In the genomic region with DNA sequence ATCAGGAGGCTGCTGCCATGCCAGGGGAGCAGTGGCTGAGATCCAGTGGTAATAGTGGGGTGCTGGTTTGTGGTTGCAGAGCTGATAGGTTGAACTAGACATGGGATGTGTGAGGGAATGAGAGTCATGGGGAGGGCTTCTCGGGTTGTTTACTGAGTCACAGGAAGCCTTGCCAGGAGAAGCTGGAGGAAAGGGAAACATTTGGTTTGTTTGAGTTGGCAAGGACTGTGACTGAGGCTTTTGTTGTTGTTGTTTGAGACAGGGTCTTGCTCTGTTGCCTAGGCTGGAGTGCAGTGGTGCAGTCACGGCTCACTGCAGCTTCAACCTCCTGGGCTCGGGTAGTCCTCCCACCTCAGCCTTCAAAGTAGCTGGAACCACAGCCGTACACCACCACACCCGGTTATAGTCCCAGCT, we compare ENCODE assay signal across 11 cellular contexts. TPM values are rescaled to one million over a fixed set of nuclear protein-coding genes. Genes with fewer than 3 reads are reported as not detected.
A peak's percentile ranks its signal among the peaks of the same experiment; 100 is the strongest.
DNase-seq lines count a peak whose midpoint lies in the region; ATAC-seq and TF ChIP-seq lines count a peak whose summit lies in the region.
"Had no signal": no experiment of that assay in that cellular context is flagged by ENCODE, and none has a peak within 500 bp of the region (broad histone marks: within the 10 kb centered on the region; RNA-seq: fewer than 3 reads in every experiment).

No MANE protein-coding gene starts in this region.

- intact Hi-C loops in body of pancreas (cut with DNase I): no loop called here

- H3K4me3 Mint-ChIP-seq in HFFc6 (peak overlapping the region; percentile 83), immature natural killer cell (no peak overlapping the region)

- no peak overlapping the region for H3K27ac ChIP-seq in body of pancreas
- H3K27ac ChIP-seq: SK-N-MC had no signal

- H3K36me3 Mint-ChIP-seq in HFFc6 (ENCODE audit: low read depth) (peaks cover 58% of the 10 kb centered on the region), immature natural killer cell (peaks cover 30 to 66% (median 41%) of the 10 kb centered on the region in 3 donors)

- H3K9me3 Mint-ChIP-seq in HFFc6: peaks cover 3% of the 10 kb centered on the region; the same call in 1 of the 2 replicates
- H3K9me3 Mint-ChIP-seq in immature natural killer cell: no peaks in the 10 kb centered on the region

- H3K4me3 ChIP-seq in body of pancreas: no peak overlapping the region
- H3K4me3 ChIP-seq: SK-N-MC had no signal

- peak overlapping the region; percentile 99 for H3K27ac Mint-ChIP-seq in HFFc6
- peak overlapping the region in 2 of 6 donors; percentile 55 to 80 for H3K27ac Mint-ChIP-seq in immature natural killer cell

- no peaks in the 10 kb centered on the region for H3K9me3 ChIP-seq in body of pancreas

- peak; percentile 30 for ATAC-seq in body of pancreas
- ATAC-seq in HG02852 (IDR thresholded peaks at IDR 0.05; ENCODE audit: unreplicated experiment): no peak
- no peak for ATAC-seq in GM18867 (IDR thresholded peaks at IDR 0.05; ENCODE audit: unreplicated experiment)
- ATAC-seq in HG02973 (IDR thresholded peaks at IDR 0.05; ENCODE audit: unreplicated experiment): no peak

- H3K36me3 ChIP-seq in body of pancreas (replicated peaks in 1 of 2; ENCODE audit: insufficient read depth in 1 of 2, low read depth in 2 of 2): peaks cover 7 to 52% of the 10 kb centered on the region in 2 donors

- H3K27me3 Mint-ChIP-seq in HFFc6 (ENCODE audit: insufficient read depth) (no peaks in the 10 kb centered on the region; the same call in 1 of the 2 replicates), immature natural killer cell (ENCODE audit: low read depth in 3 of 3) (no peaks in the 10 kb centered on the region)

- TF ChIP-seq CTCF in HFFc6 (IDR thresholded peaks at IDR 0.05) (no peak), body of pancreas (IDR thresholded peaks at IDR 0.05) (no peak)

- peaks cover 36% of the 10 kb centered on the region for H3K4me1 Mint-ChIP-seq in HFFc6 (ENCODE audit: low read depth)
- peaks cover 0 to 1% of the 10 kb centered on the region in 2 donors for H3K4me1 Mint-ChIP-seq in immature natural killer cell

- TF ChIP-seq POLR2A in body of pancreas (IDR thresholded peaks at IDR 0.05): no peak

- H3K4me1 ChIP-seq in body of pancreas: peaks cover 6% of the 10 kb centered on the region

- DNase-seq in A172 (ENCODE audit: low spot score): peak; percentile 56
- peak; percentile 88 for DNase-seq in HFFc6
- peak in 2 of 4 donors; percentile 32 to 38 for DNase-seq in body of pancreas
- peak; percentile 97 for DNase-seq in kidney glomerular epithelial cell (lab: John Stamatoyannopoulos, UW)
- DNase-seq in immature natural killer cell: no peak
- DNase-seq: GF-D8; stimulated activated CD4-positive, alpha-beta T cell treated with anti-CD3 and anti-CD28 coated beads, Interleukin-2, amount 100 ng/mL, for 24 hours had no signal

- 51 to 61% methylated on average over 4 to 5 of the region's 5 CpGs for WGBS in body of pancreas, 2 donors

- H3K27me3 ChIP-seq in body of pancreas: no peaks in the 10 kb centered on the region

RNA-seq across cellular contexts. Expression of gene CABIN1, which starts 49.3 kb away (rescaled TPM):
- total RNA-seq in A172 (2014; rRNA removed; shearing (Covaris generic)): 11.3 and 11.5 TPM in 2 replicates
- total RNA-seq in HFFc6 (2021; fragmentation: NEBNext Ultra II Directional; extraction: Animal tissue kit (Norgen Biotek cat#: 25700)): 10 to 100 TPM; 39.0 to 54.1 (median 48.0) TPM
- total RNA-seq in body of pancreas: 10 to 100 TPM; 32.4 to 80.8 TPM
- polyA plus RNA-seq in immature natural killer cell: 10 to 100 TPM in 1 of 3 donors, 1 to 10 TPM in 2; 1.5 to 15.0 (median 3.4) TPM

RNA-seq across cellular contexts. Expression of gene GSTT4, which starts 55.1 kb away (rescaled TPM):
- total RNA-seq in A172 (2014; rRNA removed; shearing (Covaris generic)): not detected in 2 replicates
- not detected for total RNA-seq in HFFc6 (2021; fragmentation: NEBNext Ultra II Directional; extraction: Animal tissue kit (Norgen Biotek cat#: 25700))
- not detected for total RNA-seq in body of pancreas
- polyA plus RNA-seq in immature natural killer cell: not detected

Comparison
In these comparisons a context has a peak if more than half of its experiments do, and no peak if none do; other contexts are left out.
1. DNase-seq: peak in A172 (single experiment), HFFc6 (single experiment) and kidney glomerular epithelial cell (single experiment); none in immature natural killer cell (0 of 3).